Comparison of ENCODE assay signal across 8 cellular contexts in genomic region chr1:27604579-27605299, GRCh38. TPM values are rescaled to one million over a fixed set of nuclear protein-coding genes. Genes with fewer than 3 reads are reported as not detected.
DNase-seq lines count a peak whose midpoint lies in the region; ATAC-seq and TF ChIP-seq lines count a peak whose summit lies in the region.

No MANE protein-coding gene starts in this region.

- peaks cover 36 to 46% (median 39%) of the 10 kb centered on the region in 3 donors for H3K4me1 Mint-ChIP-seq in T-cell

- no peaks in the 10 kb centered on the region for H3K36me3 Mint-ChIP-seq in T-cell

- H3K27me3 Mint-ChIP-seq in T-cell, result no peaks in the 10 kb centered on the region

- no peak for TF ChIP-seq CTCF in foreskin fibroblast (IDR thresholded peaks at IDR 0.05; ENCODE audit: low read depth, low read length)

- H3K9me3 Mint-ChIP-seq in T-cell, result no peaks in the 10 kb centered on the region

- POLR2A ChIA-PET in T-cell (lab: Charles Lee), result interaction anchor here in 1 of 2 donors (1.0 kb wide), 2 partner anchors 36 to 58 kb away, joined by 3 read pairs; no protein-coding TSS in a partner anchor

- H3K4me3 ChIP-seq in foreskin fibroblast (ENCODE audit: low read depth in 1 of 2, low read length in 2 of 2) (peak overlapping the region; percentile 88 to 95), skin epidermis (peak overlapping the region in 6 of 7 experiments; percentile 70 to 97 (median 86))

- CTCF ChIA-PET in T-cell (lab: Charles Lee), result interaction anchor here (0.6 to 1.9 kb wide), 10 partner anchors 14 to 308 kb away, joined by 3 to 9 read pairs (median 6); no protein-coding TSS in a partner anchor

- H3K27ac Mint-ChIP-seq in T-cell, result peak overlapping the region in 1 of 2 donors; percentile 78

- H3K27ac ChIP-seq in skin epidermis, result peak overlapping the region in 14 of 21 experiments; percentile 84 to 96 (median 94)

- peak overlapping the region; percentile 86 to 91 (median 90) for H3K4me3 Mint-ChIP-seq in T-cell

- peak; percentile 71 for DNase-seq in NCI-H82 (lab: John Stamatoyannopoulos, UW)
- no peak for DNase-seq in NCI-H82 treated with DMSO at 0.1 percent for 48 hours (lab: John Stamatoyannopoulos, UW; ENCODE audit: unreplicated experiment)
- DNase-seq in T-cell, result no peak
- DNase-seq in foreskin fibroblast, result no peak
- no peak for DNase-seq in mesenteric fat pad (ENCODE audit: low spot score)
- DNase-seq in AG20443 (ENCODE audit: low spot score), result no peak

- no peak for ATAC-seq in T-cell (replicated peaks in 1 of 4)
- ATAC-seq in HG02623 (IDR thresholded peaks at IDR 0.05; ENCODE audit: unreplicated experiment), result no peak

RNA-seq across cellular contexts. Expression of gene AHDC1, which starts 0.8 kb away (rescaled TPM):
- total RNA-seq in T-cell, result 10 to 100 TPM; 21.9 to 26.4 (median 23.1) TPM
- 28.5 TPM for total RNA-seq in mesenteric fat pad

RNA-seq across cellular contexts. Expression of gene FGR, which starts 30.2 kb away (rescaled TPM):
- 10 to 100 TPM in 2 of 5 donors, 1 to 10 TPM in 3; 3.2 to 37.3 (median 5.7) TPM for total RNA-seq in T-cell
- 49.7 TPM for total RNA-seq in mesenteric fat pad
